Comparison of ENCODE assay signal across 24 cellular contexts in the genomic region with DNA sequence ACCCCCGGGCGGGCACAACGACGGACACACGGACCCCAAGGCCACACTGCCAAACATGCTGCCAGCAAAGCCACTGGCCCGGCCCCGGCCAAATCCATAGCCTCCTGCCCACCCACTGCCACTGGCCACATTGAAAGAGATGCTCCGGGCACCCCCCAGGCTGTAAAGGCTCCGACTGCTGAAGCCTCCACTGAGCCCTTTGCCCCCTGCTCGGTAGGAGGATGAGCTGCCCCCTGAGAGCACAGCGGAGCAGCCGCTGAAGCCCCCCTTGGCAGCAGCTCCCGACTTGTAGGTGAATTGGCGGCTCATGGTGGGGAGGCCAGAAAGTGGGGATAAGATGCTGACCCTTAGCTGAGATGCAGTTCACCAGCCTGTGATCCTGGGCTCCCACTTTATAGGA. TPM values are rescaled to one million over a fixed set of nuclear protein-coding genes. Genes with fewer than 3 reads are reported as not detected.
A peak's percentile ranks its signal among the peaks of the same experiment; 100 is the strongest.
DNase-seq lines count a peak whose midpoint lies in the region; ATAC-seq and TF ChIP-seq lines count a peak whose summit lies in the region.
"Had no signal": no experiment of that assay in that cellular context is flagged by ENCODE, and none has a peak within 500 bp of the region (broad histone marks: within the 10 kb centered on the region; RNA-seq: fewer than 3 reads in every experiment).

Gene KRT73, minus strand, starts transcription at position 344 of the 400 bp plus-strand sequence. Its CDS starts 35 bp downstream, at position 309.

- H3K9me2 ChIP-seq in MM.1S (replicated peaks; ENCODE audit: insufficient read depth, low read length), result no peaks in the 10 kb centered on the region

- no peak for ATAC-seq in activated CD4-positive, alpha-beta T cell treated with anti-CD3 and anti-CD28 coated beads for 36 hours
- ATAC-seq in natural killer cell (no peak), HG03378 (IDR thresholded peaks at IDR 0.05; ENCODE audit: unreplicated experiment) (no peak)
- no peak for ATAC-seq in natural killer cell treated with Interleukin-12 subunit alpha and Interleukin-12 subunit beta and Interleukin-15 and Interleukin-18, amount 100 ng/mL, for 72 hours
- no peak for ATAC-seq in naive thymus-derived CD8-positive, alpha-beta T cell
- ATAC-seq: HepG2 had no signal

- no peaks in the 10 kb centered on the region for H3K27me3 Mint-ChIP-seq in activated CD4-positive, alpha-beta T cell treated with anti-CD3 and anti-CD28 coated beads, Interleukin-2, amount 10 ng/mL, durations not matched to agents 7 days and 5 days
- no peaks in the 10 kb centered on the region for H3K27me3 Mint-ChIP-seq in activated CD4-positive, alpha-beta T cell treated with anti-CD3 and anti-CD28 coated beads for 36 hours
- H3K27me3 Mint-ChIP-seq in natural killer cell (ENCODE audit: low read depth in 2 of 2), result peaks cover 0 to 12% of the 10 kb centered on the region in 2 donors
- peaks cover 4 to 6% of the 10 kb centered on the region in 2 donors for H3K27me3 Mint-ChIP-seq in natural killer cell treated with Interleukin-12 subunit alpha and Interleukin-12 subunit beta and Interleukin-15 and Interleukin-18, amount 100 ng/mL, for 72 hours
- H3K27me3 Mint-ChIP-seq in naive thymus-derived CD8-positive, alpha-beta T cell, result no peaks in the 10 kb centered on the region

- no peak within 1 kb of the TSS for H3K27ac ChIP-seq in MM.1S (ENCODE audit: low read length)
- H3K27ac ChIP-seq: 22Rv1, C4-2B had no signal

- H3K9ac ChIP-seq in MM.1S (ENCODE audit: low read length), result no peak within 1 kb of the TSS

- POLR2A ChIA-PET in activated CD4-positive, alpha-beta T cell treated with anti-CD3 and anti-CD28 coated beads, Interleukin-2, amount 10 ng/mL, durations not matched to agents 7 days and 5 days (lab: Charles Lee), result no interaction called here
- POLR2A ChIA-PET in activated CD4-positive, alpha-beta T cell treated with anti-CD3 and anti-CD28 coated beads for 36 hours (lab: Charles Lee), result no interaction called here
- POLR2A ChIA-PET in naive thymus-derived CD8-positive, alpha-beta T cell (lab: Charles Lee), result interaction anchor here (1.5 to 12.6 kb wide), 2 partner anchors 8 to 15 kb away, joined by 4 to 100 read pairs; no protein-coding TSS in a partner anchor

- no peaks in the 10 kb centered on the region for H3F3A ChIP-seq in MM.1S (ENCODE audit: insufficient read depth, low read length)

- H3K79me2 ChIP-seq in MM.1S (ENCODE audit: low read length), result no peaks in the 10 kb centered on the region

- no peaks in the 10 kb centered on the region for H4K20me1 ChIP-seq in MM.1S (ENCODE audit: insufficient read depth, low read length)

- H2AFZ ChIP-seq in MM.1S (ENCODE audit: low read length), result no peak within 1 kb of the TSS

- no peak for TF ChIP-seq CTCF in natural killer cell (IDR thresholded peaks at IDR 0.05)
- TF ChIP-seq CTCF in MM.1S (IDR thresholded peaks at IDR 0.05; ENCODE audit: low read length), result no peak

- no peak within 1 kb of the TSS for H3K4me3 ChIP-seq in MM.1S (ENCODE audit: low read length)

- H3K4me1 Mint-ChIP-seq in activated CD4-positive, alpha-beta T cell treated with anti-CD3 and anti-CD28 coated beads, Interleukin-2, amount 10 ng/mL, durations not matched to agents 7 days and 5 days, result peaks cover 47% of the 10 kb centered on the region
- peaks cover 75% of the 10 kb centered on the region for H3K4me1 Mint-ChIP-seq in activated CD4-positive, alpha-beta T cell treated with anti-CD3 and anti-CD28 coated beads for 36 hours
- peaks cover 45 to 64% of the 10 kb centered on the region in 2 donors for H3K4me1 Mint-ChIP-seq in natural killer cell
- peaks cover 13 to 43% of the 10 kb centered on the region in 2 donors for H3K4me1 Mint-ChIP-seq in natural killer cell treated with Interleukin-12 subunit alpha and Interleukin-12 subunit beta and Interleukin-15 and Interleukin-18, amount 100 ng/mL, for 72 hours (ENCODE audit: low read depth in 2 of 2)
- peaks cover 45 to 74% (median 69%) of the 10 kb centered on the region in 4 donors for H3K4me1 Mint-ChIP-seq in naive thymus-derived CD8-positive, alpha-beta T cell

- H3K27ac Mint-ChIP-seq in activated CD4-positive, alpha-beta T cell treated with anti-CD3 and anti-CD28 coated beads, Interleukin-2, amount 10 ng/mL, durations not matched to agents 7 days and 5 days, result peak within 1 kb of the TSS; percentile 38
- no peak within 1 kb of the TSS for H3K27ac Mint-ChIP-seq in activated CD4-positive, alpha-beta T cell treated with anti-CD3 and anti-CD28 coated beads for 36 hours
- peak within 1 kb of the TSS in 1 of 2 donors; percentile 33 for H3K27ac Mint-ChIP-seq in natural killer cell
- no peak within 1 kb of the TSS for H3K27ac Mint-ChIP-seq in natural killer cell treated with Interleukin-12 subunit alpha and Interleukin-12 subunit beta and Interleukin-15 and Interleukin-18, amount 100 ng/mL, for 72 hours
- peak within 1 kb of the TSS; percentile 90 to 100 (median 96) for H3K27ac Mint-ChIP-seq in naive thymus-derived CD8-positive, alpha-beta T cell

- no peak for DNase-seq in activated CD4-positive, alpha-beta T cell treated with anti-CD3 and anti-CD28 coated beads, Interleukin-2, amount 10 ng/mL, durations not matched to agents 7 days and 5 days
- DNase-seq in activated CD4-positive, alpha-beta T cell treated with anti-CD3 and anti-CD28 coated beads for 36 hours, result no peak
- no peak for DNase-seq in natural killer cell
- no peak for DNase-seq in natural killer cell treated with Interleukin-12 subunit alpha and Interleukin-12 subunit beta and Interleukin-15 and Interleukin-18, amount 100 ng/mL, for 72 hours (ENCODE audit: low spot score)
- no peak for DNase-seq in naive thymus-derived CD8-positive, alpha-beta T cell
- DNase-seq in MM.1S, result no peak
- DNase-seq in NCI-H226, result no peak
- DNase-seq: AML-193, DND-41, KG1, MV-4-11, NCI-H187 treated with DMSO at 0.1 percent for 48 hours, NCI-H2227 treated with DMSO at 0.1 percent for 48 hours, NCI-H524, NCI-H82, OCI-M1, SHP77 had no signal

- CTCF ChIA-PET in activated CD4-positive, alpha-beta T cell treated with anti-CD3 and anti-CD28 coated beads, Interleukin-2, amount 10 ng/mL, durations not matched to agents 7 days and 5 days (lab: Charles Lee), result interaction anchor here (1.1 to 1.2 kb wide), 2 partner anchors 10 to 261 kb away, joined by 3 read pairs; no protein-coding TSS in a partner anchor
- CTCF ChIA-PET in activated CD4-positive, alpha-beta T cell treated with anti-CD3 and anti-CD28 coated beads for 36 hours (lab: Charles Lee), result no interaction called here

- no peaks in the 10 kb centered on the region for H3K36me3 ChIP-seq in MM.1S (replicated peaks; ENCODE audit: insufficient read depth, low read length)

- peaks cover 41% of the 10 kb centered on the region for H3K27me3 ChIP-seq in MM.1S (replicated peaks; ENCODE audit: insufficient read depth, low read length)

- H3K4me3 Mint-ChIP-seq in activated CD4-positive, alpha-beta T cell treated with anti-CD3 and anti-CD28 coated beads, Interleukin-2, amount 10 ng/mL, durations not matched to agents 7 days and 5 days, result no peak within 1 kb of the TSS
- H3K4me3 Mint-ChIP-seq in activated CD4-positive, alpha-beta T cell treated with anti-CD3 and anti-CD28 coated beads for 36 hours, result no peak within 1 kb of the TSS
- H3K4me3 Mint-ChIP-seq in natural killer cell, result no peak within 1 kb of the TSS
- no peak within 1 kb of the TSS for H3K4me3 Mint-ChIP-seq in natural killer cell treated with Interleukin-12 subunit alpha and Interleukin-12 subunit beta and Interleukin-15 and Interleukin-18, amount 100 ng/mL, for 72 hours
- H3K4me3 Mint-ChIP-seq in naive thymus-derived CD8-positive, alpha-beta T cell, result peak within 1 kb of the TSS in 8 of 10 donors; percentile 40 to 84 (median 64)

- peaks cover 5% of the 10 kb centered on the region for H3K9me3 Mint-ChIP-seq in activated CD4-positive, alpha-beta T cell treated with anti-CD3 and anti-CD28 coated beads, Interleukin-2, amount 10 ng/mL, durations not matched to agents 7 days and 5 days
- peaks cover 2% of the 10 kb centered on the region for H3K9me3 Mint-ChIP-seq in activated CD4-positive, alpha-beta T cell treated with anti-CD3 and anti-CD28 coated beads for 36 hours (ENCODE audit: low read depth)
- no peaks in the 10 kb centered on the region for H3K9me3 Mint-ChIP-seq in natural killer cell
- H3K9me3 Mint-ChIP-seq in natural killer cell treated with Interleukin-12 subunit alpha and Interleukin-12 subunit beta and Interleukin-15 and Interleukin-18, amount 100 ng/mL, for 72 hours, result no peaks in the 10 kb centered on the region
- peaks cover 0 to 2% (median 0%) of the 10 kb centered on the region in 9 donors for H3K9me3 Mint-ChIP-seq in naive thymus-derived CD8-positive, alpha-beta T cell

- H3K4me2 ChIP-seq in MM.1S (ENCODE audit: low read depth, low read length), result no peak within 1 kb of the TSS

- H3K36me3 Mint-ChIP-seq in activated CD4-positive, alpha-beta T cell treated with anti-CD3 and anti-CD28 coated beads, Interleukin-2, amount 10 ng/mL, durations not matched to agents 7 days and 5 days (ENCODE audit: low read depth), result peaks cover 15% of the 10 kb centered on the region
- H3K36me3 Mint-ChIP-seq in activated CD4-positive, alpha-beta T cell treated with anti-CD3 and anti-CD28 coated beads for 36 hours (ENCODE audit: low read depth), result peaks cover 1% of the 10 kb centered on the region
- H3K36me3 Mint-ChIP-seq in natural killer cell, result peaks cover 8% of the 10 kb centered on the region
- no peaks in the 10 kb centered on the region for H3K36me3 Mint-ChIP-seq in natural killer cell treated with Interleukin-12 subunit alpha and Interleukin-12 subunit beta and Interleukin-15 and Interleukin-18, amount 100 ng/mL, for 72 hours
- peaks cover 0 to 5% (median 4%) of the 10 kb centered on the region in 3 donors for H3K36me3 Mint-ChIP-seq in naive thymus-derived CD8-positive, alpha-beta T cell

- no peaks in the 10 kb centered on the region for H3K9me3 ChIP-seq in MM.1S (replicated peaks; ENCODE audit: insufficient read depth, low read length)

- no peaks in the 10 kb centered on the region for H3K4me1 ChIP-seq in MM.1S (ENCODE audit: low read length)

- intact Hi-C loops in activated CD4-positive, alpha-beta T cell treated with anti-CD3 and anti-CD28 coated beads for 36 hours (cut with DNase I, micrococcal nuclease), result no loop called here
- intact Hi-C loops in natural killer cell (cut with micrococcal nuclease), result no loop called here

RNA-seq across cellular contexts. Expression of gene KRT73, which starts in this region (rescaled TPM):
- total RNA-seq in activated CD4-positive, alpha-beta T cell treated with anti-CD3 and anti-CD28 coated beads, Interleukin-2, amount 10 ng/mL, durations not matched to agents 7 days and 5 days, result 1 to 10 TPM; 8.2 to 8.6 TPM
- total RNA-seq in activated CD4-positive, alpha-beta T cell treated with anti-CD3 and anti-CD28 coated beads for 36 hours, result 1 to 10 TPM; 1.7 to 1.9 TPM
- 10 to 100 TPM; 12.4 to 92.9 (median 23.3) TPM for total RNA-seq in natural killer cell
- total RNA-seq in natural killer cell treated with Interleukin-12 subunit alpha and Interleukin-12 subunit beta and Interleukin-15 and Interleukin-18, amount 100 ng/mL, for 72 hours, result under 1 TPM in 1 of 2 donors, not detected in 1; 0.52 TPM
- 1 to 10 TPM; 8.5 to 10.0 TPM for total RNA-seq in naive thymus-derived CD8-positive, alpha-beta T cell
- 10 to 100 TPM in 1 of 3 donors, 1 to 10 TPM in 1, under 1 TPM in 1; 0.72 to 10.0 (median 1.8) TPM for polyA plus RNA-seq in naive thymus-derived CD8-positive, alpha-beta T cell
- total RNA-seq: G401, H1, HepG2, RPMI7951 had no signal
- polyA plus RNA-seq: H1, HepG2 had no signal

Comparison
In these comparisons a context has a peak if more than half of its experiments do, and no peak if none do; other contexts are left out.
1. H3K27ac Mint-ChIP-seq: peak in activated CD4-positive, alpha-beta T cell treated with anti-CD3 and anti-CD28 coated beads, Interleukin-2, amount 10 ng/mL, durations not matched to agents 7 days and 5 days (single experiment) and naive thymus-derived CD8-positive, alpha-beta T cell (10 of 10); none in activated CD4-positive, alpha-beta T cell treated with anti-CD3 and anti-CD28 coated beads for 36 hours (single experiment) and natural killer cell treated with Interleukin-12 subunit alpha and Interleukin-12 subunit beta and Interleukin-15 and Interleukin-18, amount 100 ng/mL, for 72 hours (0 of 2).
2. H3K4me3 Mint-ChIP-seq: peak in naive thymus-derived CD8-positive, alpha-beta T cell (8 of 10); none in activated CD4-positive, alpha-beta T cell treated with anti-CD3 and anti-CD28 coated beads, Interleukin-2, amount 10 ng/mL, durations not matched to agents 7 days and 5 days (single experiment), activated CD4-positive, alpha-beta T cell treated with anti-CD3 and anti-CD28 coated beads for 36 hours (single experiment), natural killer cell (single experiment) and natural killer cell treated with Interleukin-12 subunit alpha and Interleukin-12 subunit beta and Interleukin-15 and Interleukin-18, amount 100 ng/mL, for 72 hours (single experiment).